In the genomic region with DNA sequence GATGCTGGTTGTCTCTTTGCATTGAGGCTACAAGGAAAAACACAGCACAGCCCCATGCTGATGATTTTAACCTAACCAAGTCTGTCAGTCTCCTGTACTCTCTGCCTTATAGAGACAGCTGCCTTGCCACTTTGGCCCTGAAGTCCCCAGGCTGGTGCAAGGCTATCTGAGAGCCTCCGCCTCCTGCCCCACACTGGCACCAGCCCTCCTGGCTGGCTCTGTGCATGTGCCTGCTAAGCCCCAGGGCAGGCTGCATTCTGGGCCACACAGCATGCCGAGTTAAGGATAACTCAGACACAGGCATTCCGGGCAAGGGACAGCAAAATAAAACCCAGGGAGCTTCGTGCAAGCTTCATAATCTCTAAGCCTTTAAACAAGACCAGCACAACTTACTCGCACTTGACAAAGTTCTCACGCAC, we compare ENCODE assay signal across 8 cellular contexts. TPM values are rescaled to one million over a fixed set of nuclear protein-coding genes. Genes with fewer than 3 reads are reported as not detected.
DNase-seq lines count a peak whose midpoint lies in the region; ATAC-seq, FAIRE-seq and TF ChIP-seq lines count a peak whose summit lies in the region.

No MANE protein-coding gene starts in this region.

- H3K4me1 ChIP-seq in gastrocnemius medialis (peaks cover 51 to 54% of the 10 kb centered on the region in 2 donors), A673 (ENCODE audit: insufficient read depth, low read length, poor library complexity, severe bottlenecking) (no peaks in the 10 kb centered on the region)

- TF ChIP-seq CTCF in dorsolateral prefrontal cortex (IDR thresholded peaks at IDR 0.05 in 54 of 56, conservative IDR thresholded peaks at IDR 0.05 in 2 of 56; ENCODE audit: low read depth in 1 of 56, partially characterized antibody in 56 of 56) (no peak), gastrocnemius medialis (IDR thresholded peaks at IDR 0.05 in 4 of 5, conservative IDR thresholded peaks at IDR 0.05 in 1 of 5) (no peak), A673 (conservative IDR thresholded peaks at IDR 0.05; ENCODE audit: low read depth, low read length) (no peak)

- H3K36me3 ChIP-seq in gastrocnemius medialis = no peaks in the 10 kb centered on the region
- no peaks in the 10 kb centered on the region for H3K36me3 ChIP-seq in A673 (ENCODE audit: insufficient read depth, low read length, poor library complexity, severe bottlenecking)

- H3K4me3 ChIP-seq in dorsolateral prefrontal cortex (peak overlapping the region in 42 of 59 donors; percentile 3 to 51 (median 26)), gastrocnemius medialis (peak overlapping the region; percentile 46 to 59 (median 56)), A673 (ENCODE audit: low read depth, low read length, poor library complexity, severe bottlenecking) (no peak overlapping the region)

- intact Hi-C loops in dorsolateral prefrontal cortex (cut with DNase I) = no loop called here
- intact Hi-C loops in gastrocnemius medialis (cut with DNase I; ENCODE audit: low total_unique reads) = loop anchor here (1.0 to 5.0 kb wide), 4 partner anchors 141 to 356 kb away; no protein-coding TSS in a partner anchor
- intact Hi-C loops in A673 (cut with micrococcal nuclease; ENCODE audit: unreplicated experiment) = no loop called here

- BruUV-seq in A673 (replicated peaks; lab: Mats Ljungman, UMichigan) = no TSS peak

- H3K27ac ChIP-seq in dorsolateral prefrontal cortex (peak overlapping the region in 9 of 59 donors; percentile 2 to 58 (median 40)), gastrocnemius medialis (peak overlapping the region; percentile 77 to 86 (median 84)), A673 (ENCODE audit: low read depth, low read length, poor library complexity, severe bottlenecking) (no peak overlapping the region)

- POLR2A ChIA-PET in A673 (lab: Charles Lee; ENCODE audit: low non-redundant PET) = no interaction called here

- DNase-seq in NCI-H510A treated with DMSO at 0.1 percent for 48 hours (lab: John Stamatoyannopoulos, UW) = peak; percentile 49
- DNase-seq in NCI-H510A (lab: John Stamatoyannopoulos, UW) = no peak
- DNase-seq in RCC 7860 (ENCODE audit: low spot score) = peak; percentile 33
- DNase-seq in dorsolateral prefrontal cortex = no peak
- DNase-seq in gastrocnemius medialis = peak; percentile 78 to 90
- DNase-seq in A673 (ENCODE audit: low spot score) = no peak
- DNase-seq in SK-N-DZ (ENCODE audit: low spot score) = no peak

- ATAC-seq in gastrocnemius medialis (peak; percentile 64 to 67), GM21360 (IDR thresholded peaks at IDR 0.05; ENCODE audit: unreplicated experiment) (no peak)

- H3K9me3 ChIP-seq in gastrocnemius medialis = no peaks in the 10 kb centered on the region
- no peaks in the 10 kb centered on the region for H3K9me3 ChIP-seq in A673 (ENCODE audit: low read depth, low read length, poor library complexity, severe bottlenecking)

- H3K27me3 ChIP-seq in dorsolateral prefrontal cortex (peaks cover 0 to 42% (median 9%) of the 10 kb centered on the region in 45 donors), gastrocnemius medialis (no peaks in the 10 kb centered on the region), A673 (replicated peaks; ENCODE audit: insufficient read depth, low read depth, low read length, poor library complexity) (peaks cover 60% of the 10 kb centered on the region)

- TF ChIP-seq POLR2A in gastrocnemius medialis (IDR thresholded peaks at IDR 0.05) = peak; percentile 43 to 53

- FAIRE-seq in RCC 7860 (lab: Jason Lieb, UNC) = no peak

- CTCF ChIA-PET in A673 (lab: Charles Lee) = no interaction called here

- in situ Hi-C loops in gastrocnemius medialis (cut with MboI; ENCODE audit: low sequenced_read_pairs in 4 of 4) = loop anchor here in 3 of 4 donors (10.0 to 25.0 kb wide), 3 partner anchors 261 to 357 kb away; no protein-coding TSS in a partner anchor

RNA-seq across cellular contexts. Expression of a gene that starts 0.9 kb away (rescaled TPM):
- total RNA-seq in dorsolateral prefrontal cortex (10 to 100 TPM in 53 of 120 experiments, 1 to 10 TPM in 67; 1.7 to 24.9 (median 8.8) TPM), gastrocnemius medialis (10 to 100 TPM in 2 of 4 donors, 1 to 10 TPM in 2; 8.0 to 20.9 (median 10.6) TPM), A673 (2021) (0.11 and 0.52 TPM in 2 replicates)
- polyA plus RNA-seq in SK-N-DZ (2014; cell fraction: cytosol; rRNA removed) = not detected in 2 replicates
- polyA plus RNA-seq in SK-N-DZ (2014; cell fraction: nucleus; rRNA removed) = not detected in 2 replicates

Comparison
In these comparisons a context has a peak if more than half of its experiments do, and no peak if none do; other contexts are left out.
1. DNase-seq: peak in NCI-H510A treated with DMSO at 0.1 percent for 48 hours (single experiment), RCC 7860 (single experiment) and gastrocnemius medialis (2 of 2); none in NCI-H510A (single experiment), dorsolateral prefrontal cortex (0 of 10), A673 (single experiment) and SK-N-DZ (single experiment).